Comparison of ENCODE assay signal across 1 cellular context in the genomic region with DNA sequence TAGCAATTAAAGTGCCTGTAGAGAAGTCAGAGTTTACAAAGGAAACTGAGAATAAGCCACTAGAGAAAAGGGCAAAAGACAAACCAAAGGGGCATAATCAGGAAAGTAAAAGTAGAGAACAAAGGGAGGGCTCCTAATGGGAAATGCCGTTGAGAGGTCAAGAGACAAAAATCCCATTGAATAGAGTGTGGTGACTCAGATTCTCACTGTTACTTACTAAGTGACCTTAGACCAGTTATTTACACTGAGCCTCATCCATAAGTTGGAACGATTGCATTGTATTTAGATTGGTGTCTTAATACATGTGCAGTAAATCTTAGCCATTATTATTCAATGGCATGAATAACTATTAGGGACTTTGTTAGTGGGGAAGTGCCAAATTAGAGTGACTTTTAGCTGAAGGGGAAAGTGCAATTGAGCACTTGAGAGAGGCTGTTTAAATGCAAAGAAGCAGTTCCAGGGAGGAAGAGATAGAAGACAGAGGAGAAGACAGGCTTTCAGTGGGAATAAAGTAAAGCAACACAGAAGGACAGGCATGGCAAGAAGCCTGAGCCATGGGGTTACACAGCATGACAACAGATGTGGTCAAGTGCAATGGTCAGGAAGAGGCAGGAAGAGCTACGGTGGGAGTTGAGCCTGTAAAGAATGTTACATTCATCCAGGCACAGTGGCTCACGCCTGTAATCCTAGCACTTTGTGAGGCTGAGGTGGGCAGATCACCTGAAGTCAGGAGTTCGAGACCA.
TF ChIP-seq lines count a peak whose summit lies in the region.

No MANE protein-coding gene starts in this region.

TF ChIP-seq in GM23338, 12 proteins besides CTCF, POLR2A, EP300 and RAD21 (continued from another document):
- TF ChIP-seq, protein P1, sequence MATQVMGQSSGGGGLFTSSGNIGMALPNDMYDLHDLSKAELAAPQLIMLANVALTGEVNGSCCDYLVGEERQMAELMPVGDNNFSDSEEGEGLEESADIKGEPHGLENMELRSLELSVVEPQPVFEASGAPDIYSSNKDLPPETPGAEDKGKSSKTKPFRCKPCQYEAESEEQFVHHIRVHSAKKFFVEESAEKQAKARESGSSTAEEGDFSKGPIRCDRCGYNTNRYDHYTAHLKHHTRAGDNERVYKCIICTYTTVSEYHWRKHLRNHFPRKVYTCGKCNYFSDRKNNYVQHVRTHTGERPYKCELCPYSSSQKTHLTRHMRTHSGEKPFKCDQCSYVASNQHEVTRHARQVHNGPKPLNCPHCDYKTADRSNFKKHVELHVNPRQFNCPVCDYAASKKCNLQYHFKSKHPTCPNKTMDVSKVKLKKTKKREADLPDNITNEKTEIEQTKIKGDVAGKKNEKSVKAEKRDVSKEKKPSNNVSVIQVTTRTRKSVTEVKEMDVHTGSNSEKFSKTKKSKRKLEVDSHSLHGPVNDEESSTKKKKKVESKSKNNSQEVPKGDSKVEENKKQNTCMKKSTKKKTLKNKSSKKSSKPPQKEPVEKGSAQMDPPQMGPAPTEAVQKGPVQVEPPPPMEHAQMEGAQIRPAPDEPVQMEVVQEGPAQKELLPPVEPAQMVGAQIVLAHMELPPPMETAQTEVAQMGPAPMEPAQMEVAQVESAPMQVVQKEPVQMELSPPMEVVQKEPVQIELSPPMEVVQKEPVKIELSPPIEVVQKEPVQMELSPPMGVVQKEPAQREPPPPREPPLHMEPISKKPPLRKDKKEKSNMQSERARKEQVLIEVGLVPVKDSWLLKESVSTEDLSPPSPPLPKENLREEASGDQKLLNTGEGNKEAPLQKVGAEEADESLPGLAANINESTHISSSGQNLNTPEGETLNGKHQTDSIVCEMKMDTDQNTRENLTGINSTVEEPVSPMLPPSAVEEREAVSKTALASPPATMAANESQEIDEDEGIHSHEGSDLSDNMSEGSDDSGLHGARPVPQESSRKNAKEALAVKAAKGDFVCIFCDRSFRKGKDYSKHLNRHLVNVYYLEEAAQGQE (IDR thresholded peaks at IDR 0.05; ENCODE audit: unreplicated experiment), result no peak
- TF ChIP-seq ZNF114 (CRISPR knock-in tag; IDR thresholded peaks at IDR 0.05), result no peak
- TF ChIP-seq, protein P2, sequence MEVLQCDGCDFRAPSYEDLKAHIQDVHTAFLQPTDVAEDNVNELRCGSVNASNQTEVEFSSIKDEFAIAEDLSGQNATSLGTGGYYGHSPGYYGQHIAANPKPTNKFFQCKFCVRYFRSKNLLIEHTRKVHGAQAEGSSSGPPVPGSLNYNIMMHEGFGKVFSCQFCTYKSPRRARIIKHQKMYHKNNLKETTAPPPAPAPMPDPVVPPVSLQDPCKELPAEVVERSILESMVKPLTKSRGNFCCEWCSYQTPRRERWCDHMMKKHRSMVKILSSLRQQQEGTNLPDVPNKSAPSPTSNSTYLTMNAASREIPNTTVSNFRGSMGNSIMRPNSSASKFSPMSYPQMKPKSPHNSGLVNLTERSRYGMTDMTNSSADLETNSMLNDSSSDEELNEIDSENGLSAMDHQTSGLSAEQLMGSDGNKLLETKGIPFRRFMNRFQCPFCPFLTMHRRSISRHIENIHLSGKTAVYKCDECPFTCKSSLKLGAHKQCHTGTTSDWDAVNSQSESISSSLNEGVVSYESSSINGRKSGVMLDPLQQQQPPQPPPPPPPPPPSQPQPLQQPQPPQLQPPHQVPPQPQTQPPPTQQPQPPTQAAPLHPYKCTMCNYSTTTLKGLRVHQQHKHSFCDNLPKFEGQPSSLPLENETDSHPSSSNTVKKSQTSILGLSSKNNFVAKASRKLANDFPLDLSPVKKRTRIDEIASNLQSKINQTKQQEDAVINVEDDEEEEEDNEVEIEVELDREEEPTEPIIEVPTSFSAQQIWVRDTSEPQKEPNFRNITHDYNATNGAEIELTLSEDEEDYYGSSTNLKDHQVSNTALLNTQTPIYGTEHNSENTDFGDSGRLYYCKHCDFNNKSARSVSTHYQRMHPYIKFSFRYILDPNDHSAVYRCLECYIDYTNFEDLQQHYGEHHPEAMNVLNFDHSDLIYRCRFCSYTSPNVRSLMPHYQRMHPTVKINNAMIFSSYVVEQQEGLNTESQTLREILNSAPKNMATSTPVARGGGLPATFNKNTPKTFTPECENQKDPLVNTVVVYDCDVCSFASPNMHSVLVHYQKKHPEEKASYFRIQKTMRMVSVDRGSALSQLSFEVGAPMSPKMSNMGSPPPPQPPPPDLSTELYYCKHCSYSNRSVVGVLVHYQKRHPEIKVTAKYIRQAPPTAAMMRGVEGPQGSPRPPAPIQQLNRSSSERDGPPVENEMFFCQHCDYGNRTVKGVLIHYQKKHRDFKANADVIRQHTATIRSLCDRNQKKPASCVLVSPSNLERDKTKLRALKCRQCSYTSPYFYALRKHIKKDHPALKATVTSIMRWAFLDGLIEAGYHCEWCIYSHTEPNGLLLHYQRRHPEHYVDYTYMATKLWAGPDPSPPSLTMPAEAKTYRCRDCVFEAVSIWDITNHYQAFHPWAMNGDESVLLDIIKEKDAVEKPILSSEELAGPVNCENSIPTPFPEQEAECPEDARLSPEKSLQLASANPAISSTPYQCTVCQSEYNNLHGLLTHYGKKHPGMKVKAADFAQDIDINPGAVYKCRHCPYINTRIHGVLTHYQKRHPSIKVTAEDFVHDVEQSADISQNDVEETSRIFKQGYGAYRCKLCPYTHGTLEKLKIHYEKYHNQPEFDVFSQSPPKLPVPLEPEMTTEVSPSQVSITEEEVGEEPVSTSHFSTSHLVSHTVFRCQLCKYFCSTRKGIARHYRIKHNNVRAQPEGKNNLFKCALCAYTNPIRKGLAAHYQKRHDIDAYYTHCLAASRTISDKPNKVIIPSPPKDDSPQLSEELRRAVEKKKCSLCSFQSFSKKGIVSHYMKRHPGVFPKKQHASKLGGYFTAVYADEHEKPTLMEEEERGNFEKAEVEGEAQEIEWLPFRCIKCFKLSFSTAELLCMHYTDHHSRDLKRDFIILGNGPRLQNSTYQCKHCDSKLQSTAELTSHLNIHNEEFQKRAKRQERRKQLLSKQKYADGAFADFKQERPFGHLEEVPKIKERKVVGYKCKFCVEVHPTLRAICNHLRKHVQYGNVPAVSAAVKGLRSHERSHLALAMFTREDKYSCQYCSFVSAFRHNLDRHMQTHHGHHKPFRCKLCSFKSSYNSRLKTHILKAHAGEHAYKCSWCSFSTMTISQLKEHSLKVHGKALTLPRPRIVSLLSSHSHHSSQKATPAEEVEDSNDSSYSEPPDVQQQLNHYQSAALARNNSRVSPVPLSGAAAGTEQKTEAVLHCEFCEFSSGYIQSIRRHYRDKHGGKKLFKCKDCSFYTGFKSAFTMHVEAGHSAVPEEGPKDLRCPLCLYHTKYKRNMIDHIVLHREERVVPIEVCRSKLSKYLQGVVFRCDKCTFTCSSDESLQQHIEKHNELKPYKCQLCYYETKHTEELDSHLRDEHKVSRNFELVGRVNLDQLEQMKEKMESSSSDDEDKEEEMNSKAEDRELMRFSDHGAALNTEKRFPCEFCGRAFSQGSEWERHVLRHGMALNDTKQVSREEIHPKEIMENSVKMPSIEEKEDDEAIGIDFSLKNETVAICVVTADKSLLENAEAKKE (CRISPR knock-in tag; IDR thresholded peaks at IDR 0.05), result no peak
- no peak for TF ChIP-seq NANOG (IDR thresholded peaks at IDR 0.05; ENCODE audit: borderline replicate concordance)
- no peak for TF ChIP-seq POLR2AphosphoS5 (IDR thresholded peaks at IDR 0.05; ENCODE audit: low read depth)
- no peak for TF ChIP-seq JUNB (IDR thresholded peaks at IDR 0.05; ENCODE audit: unreplicated experiment)
- no peak for TF ChIP-seq CREB1 (CRISPR knock-in tag; IDR thresholded peaks at IDR 0.05; ENCODE audit: low read depth)
TF ChIP-seq in GM23338: peak in this region for 0.
